1 cellular context compared by ENCODE assay signal in genomic region chr5:157390179-157390923, GRCh38.
TF ChIP-seq lines count a peak whose summit lies in the region.

No MANE protein-coding gene starts in this region.

TF ChIP-seq in HepG2, 621 proteins besides CTCF, POLR2A, EP300 and RAD21 (continued from another document and continues in another):
- TF ChIP-seq CCAR2 (optimal IDR thresholded peaks at IDR 0.05; ENCODE audit: low read depth, low read length) = no peak
- 0 out of 2 replicates have a peak, but pooled peaks have one; percentile 33 for TF ChIP-seq TMF1 (CRISPR knock-in tag; IDR thresholded peaks at IDR 0.05; ENCODE audit: low read depth)
- TF ChIP-seq ZNF343 (CRISPR knock-in tag; IDR thresholded peaks at IDR 0.05) = no peak
- no peak; the same call in 1 of the 2 replicates for TF ChIP-seq RXRA (CRISPR knock-in tag; IDR thresholded peaks at IDR 0.05)
- TF ChIP-seq MED8 (CRISPR knock-in tag; IDR thresholded peaks at IDR 0.05; ENCODE audit: insufficient replicate concordance) = no peak
- no peak for TF ChIP-seq STAG1 (CRISPR knock-in tag; IDR thresholded peaks at IDR 0.05)
- no peak for TF ChIP-seq ZSCAN21 (CRISPR knock-in tag; IDR thresholded peaks at IDR 0.05; ENCODE audit: borderline replicate concordance)
- no peak for TF ChIP-seq FOXP1 (IDR thresholded peaks at IDR 0.05)
- TF ChIP-seq FOXP1 (CRISPR knock-in tag; IDR thresholded peaks at IDR 0.05) = 0 out of 2 replicates have a peak, but pooled peaks have one; percentile 8
- TF ChIP-seq SP5 (CRISPR knock-in tag; IDR thresholded peaks at IDR 0.05; ENCODE audit: borderline replicate concordance, low read depth) = peak; percentile 81
- no peak for TF ChIP-seq NFKBIZ (CRISPR knock-in tag; IDR thresholded peaks at IDR 0.05)
- TF ChIP-seq PAXIP1 (CRISPR knock-in tag; conservative IDR thresholded peaks at IDR 0.05) = peak; percentile 51
- TF ChIP-seq SALL1 (CRISPR knock-in tag; IDR thresholded peaks at IDR 0.05) = peak; percentile 65
- TF ChIP-seq ZFX (CRISPR knock-in tag; IDR thresholded peaks at IDR 0.05; ENCODE audit: low read depth) = peak; percentile 67; the same call in 1 of the 2 replicates
- TF ChIP-seq ZC3H13 (CRISPR knock-in tag; IDR thresholded peaks at IDR 0.05) = no peak
- no peak for TF ChIP-seq TARDBP (CRISPR knock-in tag; IDR thresholded peaks at IDR 0.05)
- no peak for TF ChIP-seq ZBTB38 (CRISPR knock-in tag; IDR thresholded peaks at IDR 0.05)
- no peak for TF ChIP-seq ZNF205 (CRISPR knock-in tag; IDR thresholded peaks at IDR 0.05)
- no peak for TF ChIP-seq ZFP90 (CRISPR knock-in tag; IDR thresholded peaks at IDR 0.05; ENCODE audit: borderline replicate concordance)
- TF ChIP-seq ZFY (CRISPR knock-in tag; IDR thresholded peaks at IDR 0.05) = peak; percentile 32; the same call in 1 of the 2 replicates
- TF ChIP-seq ARID2 (CRISPR knock-in tag; IDR thresholded peaks at IDR 0.05; ENCODE audit: borderline replicate concordance) = no peak
- 0 out of 2 replicates have a peak, but pooled peaks have one; percentile 16 for TF ChIP-seq ZBTB7B (CRISPR knock-in tag; IDR thresholded peaks at IDR 0.05)
- TF ChIP-seq ARID5B (CRISPR knock-in tag; IDR thresholded peaks at IDR 0.05) = peak; percentile 57
- TF ChIP-seq GRHL1 (CRISPR knock-in tag; conservative IDR thresholded peaks at IDR 0.05) = no peak
- TF ChIP-seq ZNF253 (CRISPR knock-in tag; IDR thresholded peaks at IDR 0.05; ENCODE audit: borderline replicate concordance) = no peak
- 0 out of 2 replicates have a peak, but pooled peaks have one; percentile 16 for TF ChIP-seq PITX1 (CRISPR knock-in tag; IDR thresholded peaks at IDR 0.05)
- peak; percentile 25; the same call in 1 of the 2 replicates for TF ChIP-seq NCOA2 (CRISPR knock-in tag; IDR thresholded peaks at IDR 0.05)
- TF ChIP-seq MXI1 (IDR thresholded peaks at IDR 0.05; ENCODE audit: borderline replicate concordance, low read depth, low read length) = peak; percentile 9; the same call in 1 of the 3 replicates
- no peak for TF ChIP-seq ZNF570 (CRISPR knock-in tag; IDR thresholded peaks at IDR 0.05; ENCODE audit: borderline replicate concordance)
- 0 out of 2 replicates have a peak, but pooled peaks have one; percentile 56 for TF ChIP-seq REPIN1 (CRISPR knock-in tag; IDR thresholded peaks at IDR 0.05; ENCODE audit: borderline replicate concordance, low read depth)
- TF ChIP-seq CENPX (CRISPR knock-in tag; IDR thresholded peaks at IDR 0.05) = no peak
- no peak for TF ChIP-seq ZNF740 (CRISPR knock-in tag; IDR thresholded peaks at IDR 0.05)
- TF ChIP-seq HOMEZ (CRISPR knock-in tag; IDR thresholded peaks at IDR 0.05; ENCODE audit: low read depth) = peak; percentile 56; the same call in 1 of the 2 replicates
- peak; percentile 40; the same call in 1 of the 2 replicates for TF ChIP-seq TCF7 (IDR thresholded peaks at IDR 0.05; ENCODE audit: low read depth)
- TF ChIP-seq SETDB1 (CRISPR knock-in tag; IDR thresholded peaks at IDR 0.05; ENCODE audit: borderline replicate concordance) = no peak
- no peak for TF ChIP-seq MTF1 (CRISPR knock-in tag; IDR thresholded peaks at IDR 0.05)
- no peak for TF ChIP-seq ZIK1 (CRISPR knock-in tag; IDR thresholded peaks at IDR 0.05; ENCODE audit: borderline replicate concordance, low read depth)
- no peak for TF ChIP-seq TBL1XR1 (IDR thresholded peaks at IDR 0.05; ENCODE audit: borderline replicate concordance, low read length, partially characterized antibody)
- TF ChIP-seq GLMP (CRISPR knock-in tag; IDR thresholded peaks at IDR 0.05; ENCODE audit: borderline replicate concordance) = no peak
- 0 out of 2 replicates have a peak, but pooled peaks have one; percentile 11 for TF ChIP-seq MED1 (CRISPR knock-in tag; IDR thresholded peaks at IDR 0.05)
- TF ChIP-seq ZNF784 (CRISPR knock-in tag; IDR thresholded peaks at IDR 0.05; ENCODE audit: borderline replicate concordance) = no peak
- no peak for TF ChIP-seq ZNF382 (CRISPR knock-in tag; IDR thresholded peaks at IDR 0.05; ENCODE audit: borderline replicate concordance)
- TF ChIP-seq RARA (CRISPR knock-in tag; IDR thresholded peaks at IDR 0.05) = 0 out of 2 replicates have a peak, but pooled peaks have one; percentile 7
- 0 out of 2 replicates have a peak, but pooled peaks have one; percentile 50 for TF ChIP-seq SMAD3 (CRISPR knock-in tag; IDR thresholded peaks at IDR 0.05)
- no peak for TF ChIP-seq TFE3 (CRISPR knock-in tag; IDR thresholded peaks at IDR 0.05)
- TF ChIP-seq NCOR1 (IDR thresholded peaks at IDR 0.05; ENCODE audit: borderline replicate concordance, low read length) = no peak
- TF ChIP-seq SAP130 (CRISPR knock-in tag; IDR thresholded peaks at IDR 0.05; ENCODE audit: low read depth) = peak; percentile 57
- no peak; the same call in 1 of the 2 replicates for TF ChIP-seq IKZF5 (CRISPR knock-in tag; IDR thresholded peaks at IDR 0.05)
- TF ChIP-seq HCFC1 (IDR thresholded peaks at IDR 0.05; ENCODE audit: low read depth, low read length) = no peak
- TF ChIP-seq ZNF124 (CRISPR knock-in tag; IDR thresholded peaks at IDR 0.05) = no peak
- TF ChIP-seq TFDP1 (CRISPR knock-in tag; IDR thresholded peaks at IDR 0.05; ENCODE audit: borderline replicate concordance) = peak; percentile 32; the same call in 1 of the 2 replicates
- TF ChIP-seq HMG20A (CRISPR knock-in tag; IDR thresholded peaks at IDR 0.05; ENCODE audit: borderline replicate concordance) = peak; percentile 44; the same call in 1 of the 2 replicates
